9 cellular contexts compared by ENCODE assay signal in the genomic region with DNA sequence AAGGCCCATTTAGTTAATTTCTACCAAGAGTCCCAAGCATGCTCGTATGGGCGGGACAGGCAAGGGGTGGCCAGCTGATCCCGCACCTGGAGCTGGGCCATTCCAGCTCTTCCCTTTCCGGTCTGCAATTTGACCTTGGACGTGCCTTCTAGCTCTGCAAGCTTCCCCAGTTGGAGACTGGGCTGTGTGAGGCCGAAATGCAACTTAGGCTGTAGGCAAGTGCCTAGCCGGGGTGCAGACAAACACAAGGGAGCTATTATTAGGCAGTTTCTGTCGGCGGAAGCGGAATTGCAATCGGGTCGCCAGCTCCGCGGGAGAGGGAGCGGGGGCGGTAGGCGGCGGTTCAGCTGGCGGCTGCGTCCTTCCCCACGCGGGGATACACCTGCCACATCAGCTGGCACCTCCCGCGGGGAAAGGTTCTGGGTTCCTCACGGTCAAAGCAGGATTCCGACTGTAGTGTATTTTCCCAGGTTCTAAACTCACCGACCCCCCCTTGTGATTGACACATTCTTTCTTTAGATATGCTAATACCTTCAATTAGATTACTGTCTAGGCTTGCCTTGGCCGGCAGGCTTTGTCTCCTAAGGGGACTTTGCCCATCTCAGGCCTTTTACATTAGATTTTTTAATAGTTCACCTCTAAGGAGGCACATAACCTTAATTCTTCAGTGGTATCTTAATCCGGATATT. TPM values are rescaled to one million over a fixed set of nuclear protein-coding genes. Genes with fewer than 3 reads are reported as not detected.
A peak's percentile ranks its signal among the peaks of the same experiment; 100 is the strongest.
DNase-seq lines count a peak whose midpoint lies in the region; ATAC-seq, FAIRE-seq and TF ChIP-seq lines count a peak whose summit lies in the region.
"Had no signal": no experiment of that assay in that cellular context is flagged by ENCODE, and none has a peak within 500 bp of the region (broad histone marks: within the 10 kb centered on the region; RNA-seq: fewer than 3 reads in every experiment).

No MANE protein-coding gene starts in this region.

- H3K9me3 ChIP-seq in body of pancreas (no peaks in the 10 kb centered on the region), small intestine (ENCODE audit: control insufficient read depth, low read depth) (no peaks in the 10 kb centered on the region)

- intact Hi-C loops in body of pancreas (cut with DNase I): no loop called here

- TF ChIP-seq POLR2A in body of pancreas (IDR thresholded peaks at IDR 0.05): peak in 1 of 3 donors; percentile 16

- no peak for FAIRE-seq in small intestine (lab: Jason Lieb, UNC)

- peak; percentile 71 for ATAC-seq in HG03432 (IDR thresholded peaks at IDR 0.05; ENCODE audit: unreplicated experiment)
- ATAC-seq in body of pancreas: peak; percentile 65

- peak overlapping the region in 3 of 4 donors; percentile 13 to 74 (median 70) for H3K27ac ChIP-seq in body of pancreas
- peak overlapping the region in 1 of 2 donors; percentile 68 for H3K27ac ChIP-seq in small intestine (ENCODE audit: low read depth in 1 of 2, low read length in 1 of 2)

- H3K36me3 ChIP-seq in body of pancreas (replicated peaks in 1 of 2; ENCODE audit: insufficient read depth in 1 of 2, low read depth in 2 of 2) (no peaks in the 10 kb centered on the region), small intestine (ENCODE audit: control insufficient read depth in 2 of 2, insufficient read depth in 2 of 2, low read length in 2 of 2) (no peaks in the 10 kb centered on the region)

- TF ChIP-seq CTCF in body of pancreas (IDR thresholded peaks at IDR 0.05): no peak

- H3K4me1 ChIP-seq in body of pancreas (peaks cover 17% of the 10 kb centered on the region), small intestine (ENCODE audit: control insufficient read depth in 2 of 2, insufficient read depth in 1 of 2, low read depth in 1 of 2, low read length in 1 of 2) (no peaks in the 10 kb centered on the region)

- DNase-seq in body of pancreas: peak; percentile 23 to 46 (median 36)
- peak; percentile 78 for DNase-seq in iPS-NIHi11 (ENCODE audit: low spot score)
- DNase-seq in small intestine: peak; percentile 42
- DNase-seq in GF-D8 (lab: John Stamatoyannopoulos, UW): no peak
- no peak for DNase-seq in NCI-H345 treated with DMSO at 0.1 percent for 48 hours (lab: John Stamatoyannopoulos, UW; ENCODE audit: unreplicated experiment)
- no peak for DNase-seq in activated effector memory CD4-positive, alpha-beta T cell treated with anti-CD3 and anti-CD28 coated beads, Interleukin-2, amount 50 U/mL, for 16 hours
- DNase-seq: foreskin melanocyte, NCI-H226 had no signal

- H3K27me3 ChIP-seq in body of pancreas: no peaks in the 10 kb centered on the region
- H3K27me3 ChIP-seq in small intestine (ENCODE audit: control insufficient read depth in 2 of 2, insufficient read depth in 2 of 2, low read length in 2 of 2): peaks cover 0 to 2% of the 10 kb centered on the region in 2 donors

- no peak overlapping the region for H3K4me3 ChIP-seq in body of pancreas
- peak overlapping the region in 1 of 2 donors; percentile 18 for H3K4me3 ChIP-seq in small intestine (ENCODE audit: low read depth in 1 of 2, low read length in 2 of 2)

- WGBS in body of pancreas, 2 donors: 6 to 13% methylated on average over 21 to 23 of the region's 29 CpGs
- WGBS in small intestine, 3 donors: 20 to 25% (median 22%) methylated on average over 28 to 29 of the region's 29 CpGs

RNA-seq across cellular contexts. Expression of a gene that starts 17.1 kb away (rescaled TPM):
- total RNA-seq in body of pancreas: 10 to 100 TPM; 12.2 to 52.1 TPM
- 1 to 10 TPM; 1.3 to 7.4 (median 2.4) TPM for polyA plus RNA-seq in small intestine

Comparison
In these comparisons a context has a peak if more than half of its experiments do, and no peak if none do; other contexts are left out.
1. DNase-seq: peak in body of pancreas (4 of 4), iPS-NIHi11 (single experiment) and small intestine (single experiment); none in GF-D8 (single experiment), NCI-H345 treated with DMSO at 0.1 percent for 48 hours (single experiment) and activated effector memory CD4-positive, alpha-beta T cell treated with anti-CD3 and anti-CD28 coated beads, Interleukin-2, amount 50 U/mL, for 16 hours (single experiment).